ENCODE assay signal across 33 cellular contexts in genomic region chr5:157800109-157800508, GRCh38.
"Had no signal": no experiment of that assay in that cellular context is flagged by ENCODE, and none has a peak within 500 bp of the region (broad histone marks: within the 10 kb centered on the region; RNA-seq: fewer than 3 reads in every experiment).

No MANE protein-coding gene starts in this region.

- H3K27me3 ChIP-seq: MG63 had no signal

- DNase-seq: Karpas-422, Kasumi-1, MG63, MM.1S, NCI-H1048, NCI-H1092, NCI-H1092 treated with DMSO at 0.1 percent for 48 hours, NCI-H1105, NCI-H1105 treated with DMSO at 0.1 percent for 48 hours, NCI-H1417 treated with DMSO at 0.1 percent for 48 hours, NCI-H1436, NCI-H1436 treated with DMSO at 0.1 percent for 48 hours, NCI-H146, NCI-H1694, NCI-H1694 treated with DMSO at 0.1 percent for 48 hours, NCI-H187, NCI-H187 treated with DMSO at 0.1 percent for 48 hours, NCI-H1930, NCI-H2029, NCI-H2029 treated with DMSO at 0.1 percent for 48 hours, NCI-H2081, NCI-H2081 treated with DMSO at 0.1 percent for 48 hours, NCI-H2107, NCI-H2171, NCI-H2171 treated with DMSO at 0.1 percent for 48 hours, NCI-H2227 treated with DMSO at 0.1 percent for 48 hours, NCI-H226, NCI-H345, NCI-H446, NCI-H446 treated with DMSO at 0.1 percent for 48 hours, NCI-H510A, NCI-H510A treated with DMSO at 0.1 percent for 48 hours, NCI-H524 had no signal

- H3K4me3 ChIP-seq: MG63 had no signal

- H3K9me3 ChIP-seq: MG63 had no signal
